ENCODE assay signal across 21 cellular contexts in genomic region chr1:40945491-40945973, GRCh38. TPM values are rescaled to one million over a fixed set of nuclear protein-coding genes. Genes with fewer than 3 reads are reported as not detected.
DNase-seq lines count a peak whose midpoint lies in the region; ATAC-seq and TF ChIP-seq lines count a peak whose summit lies in the region.
"Had no signal": no experiment of that assay in that cellular context is flagged by ENCODE, and none has a peak within 500 bp of the region (broad histone marks: within the 10 kb centered on the region; RNA-seq: fewer than 3 reads in every experiment).

No MANE protein-coding gene starts in this region.

- H2BK5ac ChIP-seq in trophoblast cell (ENCODE audit: low read depth, low read length, poor library complexity) = no peak overlapping the region

- 17 to 31% methylated on average over 2 of the region's 2 CpGs for WGBS in aorta, 2 donors
- WGBS in trophoblast cell (ENCODE audit: extremely low coverage, insufficient coverage, insufficient read length) = no CpG with 5 or more reads among the region's 2 CpGs

- H3K27ac Mint-ChIP-seq in osteocyte (ENCODE audit: unreplicated experiment) = peak overlapping the region; percentile 98
- H3K27ac Mint-ChIP-seq in Caco-2 (ENCODE audit: unreplicated experiment) = no peak overlapping the region
- H3K27ac Mint-ChIP-seq: activated B cell treated with CpG ODN at 0.5 μM for 24 hours; activated CD8-positive, alpha-beta T cell treated with anti-CD3 and anti-CD28 coated beads, Interleukin-2, amount 10 ng/mL, durations not matched to agents 7 days and 5 days; activated T-helper 17 cell treated with anti-CD3 and anti-CD28 coated beads, Interleukin-2, amount 50 U/mL, for 72 hours; dendritic cell treated with granulocyte-macrophage colony-stimulating factor and Interleukin-4, amounts not matched to agents 40 ng/mL and 50 ng/mL, for 4 days had no signal

- H3K9me3 ChIP-seq in right atrium auricular region (peaks cover 0 to 7% of the 10 kb centered on the region in 2 donors), aorta (ENCODE audit: control insufficient read depth, low read length) (no peaks in the 10 kb centered on the region), trophoblast cell (ENCODE audit: insufficient read depth, low read depth, low read length) (no peaks in the 10 kb centered on the region), Caco-2 (no peaks in the 10 kb centered on the region)

- H2AK5ac ChIP-seq in trophoblast cell (ENCODE audit: low read length) = no peak overlapping the region

- no peak overlapping the region for H3K4me3 ChIP-seq in right atrium auricular region
- no peak overlapping the region for H3K4me3 ChIP-seq in aorta (ENCODE audit: low read length in 2 of 2)
- H3K4me3 ChIP-seq in trophoblast cell (ENCODE audit: low read depth, low read length) = no peak overlapping the region
- no peak overlapping the region for H3K4me3 ChIP-seq in Caco-2 (ENCODE audit: low read depth, low read length)
- H3K4me3 ChIP-seq: smooth muscle cell had no signal

- H3K36me3 Mint-ChIP-seq in osteocyte (ENCODE audit: unreplicated experiment) = peaks cover 2% of the 10 kb centered on the region
- H3K36me3 Mint-ChIP-seq in Caco-2 (ENCODE audit: insufficient read depth, unreplicated experiment) = no peaks in the 10 kb centered on the region

- no peak overlapping the region for H4K91ac ChIP-seq in trophoblast cell (ENCODE audit: low read depth, low read length)

- ATAC-seq in left cardiac atrium (no peak), aorta (ENCODE audit: low FRiP score) (no peak), HG03039 (IDR thresholded peaks at IDR 0.05; ENCODE audit: unreplicated experiment) (no peak)
- ATAC-seq: activated CD8-positive, alpha-beta T cell treated with anti-CD3 and anti-CD28 coated beads, Interleukin-2, amount 10 ng/mL, durations not matched to agents 7 days and 5 days; activated T-helper 17 cell treated with anti-CD3 and anti-CD28 coated beads, Interleukin-2, amount 50 U/mL, for 72 hours had no signal

- H3K4me1 Mint-ChIP-seq in osteocyte (ENCODE audit: unreplicated experiment) (peaks cover 41% of the 10 kb centered on the region), Caco-2 (ENCODE audit: low read depth, unreplicated experiment) (peaks cover 7% of the 10 kb centered on the region)
- H3K4me1 Mint-ChIP-seq: activated B cell treated with CpG ODN at 0.5 μM for 24 hours; activated T-helper 17 cell treated with anti-CD3 and anti-CD28 coated beads, Interleukin-2, amount 50 U/mL, for 72 hours had no signal

- no peak overlapping the region for H3K23ac ChIP-seq in trophoblast cell (ENCODE audit: low read length)

- no TSS peak for BruUV-seq in Caco-2 (replicated peaks; lab: Mats Ljungman, UMichigan)

- CTCF ChIA-PET in Caco-2 (lab: Charles Lee) = interaction anchor here (0.7 to 1.4 kb wide), 2 partner anchors 83 to 95 kb away, joined by 3 to 4 read pairs; no protein-coding TSS in a partner anchor

- H3K4me1 ChIP-seq in right atrium auricular region (peaks cover 0 to 4% of the 10 kb centered on the region in 2 donors), aorta (ENCODE audit: control insufficient read depth in 1 of 2, insufficient read depth in 2 of 2, low read length in 2 of 2) (peaks cover 2% of the 10 kb centered on the region in 2 donors), trophoblast cell (ENCODE audit: control insufficient read depth in 1 of 2, insufficient read depth in 2 of 2, low read length in 2 of 2) (peaks cover 0 to 3% of the 10 kb centered on the region in 2 experiments), Caco-2 (no peaks in the 10 kb centered on the region)

- H3K27me3 ChIP-seq in right atrium auricular region (no peaks in the 10 kb centered on the region), aorta (ENCODE audit: control insufficient read depth in 1 of 2, insufficient read depth in 2 of 2, low read length in 1 of 2) (no peaks in the 10 kb centered on the region), trophoblast cell (ENCODE audit: insufficient read depth, low read length) (no peaks in the 10 kb centered on the region), Caco-2 (replicated peaks; ENCODE audit: control insufficient read depth, insufficient read depth, low read length) (no peaks in the 10 kb centered on the region)

- H3K27me3 Mint-ChIP-seq in osteocyte (ENCODE audit: unreplicated experiment) (no peaks in the 10 kb centered on the region), Caco-2 (ENCODE audit: insufficient read depth, unreplicated experiment) (no peaks in the 10 kb centered on the region)

- H3K4me3 Mint-ChIP-seq in osteocyte (ENCODE audit: unreplicated experiment) (no peak overlapping the region), Caco-2 (ENCODE audit: unreplicated experiment) (no peak overlapping the region)
- H3K4me3 Mint-ChIP-seq: activated B cell treated with CpG ODN at 0.5 μM for 24 hours; activated CD8-positive, alpha-beta T cell treated with anti-CD3 and anti-CD28 coated beads, Interleukin-2, amount 10 ng/mL, durations not matched to agents 7 days and 5 days; activated T-helper 17 cell treated with anti-CD3 and anti-CD28 coated beads, Interleukin-2, amount 50 U/mL, for 72 hours; dendritic cell treated with granulocyte-macrophage colony-stimulating factor and Interleukin-4, amounts not matched to agents 40 ng/mL and 50 ng/mL, for 4 days had no signal

- no peak overlapping the region for H4K12ac ChIP-seq in trophoblast cell (ENCODE audit: low read depth, low read length)

- H3K36me3 ChIP-seq in right atrium auricular region = no peaks in the 10 kb centered on the region
- H3K36me3 ChIP-seq in aorta (ENCODE audit: control insufficient read depth in 1 of 2, insufficient read depth in 2 of 2, low read length in 1 of 2) = no peaks in the 10 kb centered on the region
- no peaks in the 10 kb centered on the region for H3K36me3 ChIP-seq in trophoblast cell (ENCODE audit: control insufficient read depth in 1 of 2, insufficient read depth in 2 of 2, low read length in 2 of 2)
- no peaks in the 10 kb centered on the region for H3K36me3 ChIP-seq in Caco-2 (ENCODE audit: control insufficient read depth, insufficient read depth, low read length)

- H2BK120ac ChIP-seq in trophoblast cell (ENCODE audit: insufficient read depth, low read length, poor library complexity) = no peak overlapping the region

- POLR2A ChIA-PET in Caco-2 (lab: Charles Lee) = no interaction called here

- TF ChIP-seq CTCF in right atrium auricular region (IDR thresholded peaks at IDR 0.05) = no peak
- TF ChIP-seq CTCF in osteocyte (IDR thresholded peaks at IDR 0.05) = no peak
- TF ChIP-seq CTCF in Caco-2 (IDR thresholded peaks at IDR 0.05; ENCODE audit: insufficient read depth in 1 of 2, low read depth in 1 of 2, low read length in 1 of 2, severe bottlenecking in 1 of 2, unreplicated experiment in 1 of 2) = no peak

- H3K9me3 Mint-ChIP-seq in osteocyte (ENCODE audit: unreplicated experiment) (peaks cover 10% of the 10 kb centered on the region), Caco-2 (ENCODE audit: unreplicated experiment) (no peaks in the 10 kb centered on the region)
- H3K9me3 Mint-ChIP-seq: activated T-helper 17 cell treated with anti-CD3 and anti-CD28 coated beads, Interleukin-2, amount 50 U/mL, for 72 hours; dendritic cell treated with granulocyte-macrophage colony-stimulating factor and Interleukin-4, amounts not matched to agents 40 ng/mL and 50 ng/mL, for 4 days had no signal

- H3K4me2 ChIP-seq in trophoblast cell (ENCODE audit: low read length) = no peak overlapping the region
- H3K4me2 ChIP-seq: KMS-11, smooth muscle cell had no signal

- no peak overlapping the region for H3K18ac ChIP-seq in trophoblast cell (ENCODE audit: low read length)

- no peak overlapping the region for H3K9ac ChIP-seq in trophoblast cell (ENCODE audit: low read length)
- H3K9ac ChIP-seq: KMS-11 had no signal

- no peaks in the 10 kb centered on the region for H3K79me2 ChIP-seq in trophoblast cell (ENCODE audit: control insufficient read depth, insufficient read depth, low read length, poor library complexity)

- H2BK12ac ChIP-seq in trophoblast cell (ENCODE audit: low read length) = no peak overlapping the region

- no peak overlapping the region for H3K4ac ChIP-seq in trophoblast cell (ENCODE audit: low read depth, low read length)

- DNase-seq in right atrium auricular region (ENCODE audit: low spot score) (no peak), left cardiac atrium (no peak), fibroblast of gingiva (ENCODE audit: low read depth) (peak; percentile 48), osteocyte (ENCODE audit: extremely low spot score, unreplicated experiment) (no peak), aorta (no peak), trophoblast cell (no peak), Caco-2 (no peak)
- DNase-seq: activated B cell treated with CpG ODN at 0.5 μM for 24 hours; activated CD8-positive, alpha-beta T cell treated with anti-CD3 and anti-CD28 coated beads, Interleukin-2, amount 10 ng/mL, durations not matched to agents 7 days and 5 days; amygdala; DND-41; NCI-H1417 treated with DMSO at 0.1 percent for 48 hours; NCI-H2227 treated with DMSO at 0.1 percent for 48 hours; NK-92 treated with Interleukin-12 subunit alpha and Interleukin-12 subunit beta, amount 100 ng/mL, for 24 hours; occipital lobe; T-helper 2 cell had no signal

- H2AFZ ChIP-seq in trophoblast cell (ENCODE audit: insufficient read depth, low read length, poor library complexity) = no peak overlapping the region

- intact Hi-C loops in left cardiac atrium (cut with DNase I) (no loop called here), aorta (cut with DNase I) (loop anchor here in 1 of 2 donors (2.0 kb wide), 1 partner anchor 83 kb away; the partner anchor contains the start of gene CITED4), Caco-2 (cut with micrococcal nuclease; ENCODE audit: unreplicated experiment) (no loop called here)

- H3K27ac ChIP-seq in right atrium auricular region = peak overlapping the region; percentile 63 to 76
- H3K27ac ChIP-seq in aorta (ENCODE audit: low read depth in 1 of 2, low read length in 2 of 2) = peak overlapping the region; percentile 87 to 91
- no peak overlapping the region for H3K27ac ChIP-seq in trophoblast cell (ENCODE audit: low read depth, low read length)
- H3K27ac ChIP-seq: KMS-11 had no signal

- no peak overlapping the region for H3K14ac ChIP-seq in trophoblast cell (ENCODE audit: low read length)

- no peak overlapping the region for H4K8ac ChIP-seq in trophoblast cell (ENCODE audit: low read depth, low read length)

- no peaks in the 10 kb centered on the region for H3K79me1 ChIP-seq in trophoblast cell (ENCODE audit: low read length)

RNA-seq across cellular contexts. Expression of gene CTPS1, which starts 34.0 kb away (rescaled TPM):
- total RNA-seq in right atrium auricular region (10 to 100 TPM in 1 of 2 donors, 1 to 10 TPM in 1; 8.8 to 15.4 TPM), left cardiac atrium (10 to 100 TPM; 10.3 to 18.3 TPM), osteocyte (25.6 and 27.7 TPM in 2 replicates), aorta (10 to 100 TPM; 29.9 to 60.6 TPM), Caco-2 (2022) (63.1 and 63.7 TPM in 2 replicates)
- 10 to 100 TPM; 26.7 to 60.2 TPM for polyA plus RNA-seq in aorta
- polyA plus RNA-seq in trophoblast cell (2013) = 47.2 and 52.9 TPM in 2 replicates
